26 cellular contexts compared by ENCODE assay signal in genomic region chr2:143900006-143900405, GRCh38.
"Had no signal": no experiment of that assay in that cellular context is flagged by ENCODE, and none has a peak within 500 bp of the region (broad histone marks: within the 10 kb centered on the region; RNA-seq: fewer than 3 reads in every experiment).

No MANE protein-coding gene starts in this region.

- H3K27ac ChIP-seq: colonic mucosa, dorsolateral prefrontal cortex, esophagus squamous epithelium, gastroesophageal sphincter, left ventricle myocardium inferior, lower lobe of right lung, pancreas, right lobe of liver, spleen, tibial artery had no signal

- H3K36me3 Mint-ChIP-seq: immature natural killer cell; memory B cell; natural killer cell treated with Interleukin-12 subunit alpha and Interleukin-12 subunit beta and Interleukin-15 and Interleukin-18, amount 100 ng/mL, for 72 hours; stimulated activated memory B cell treated with anti-CD40 and anti-IgM and Interleukin-4, amounts not matched to agents 10 μg/mL and 1 μg/mL and 100 μg/mL, for 72 hours had no signal

- H3K9me3 ChIP-seq: colonic mucosa, esophagus squamous epithelium, gastroesophageal sphincter, lower lobe of right lung, pancreas, right lobe of liver, spleen, tibial artery had no signal

- H3K4me1 Mint-ChIP-seq: memory B cell had no signal

- DNase-seq: colonic mucosa; dorsolateral prefrontal cortex; effector CD8-positive, alpha-beta T cell; esophagus squamous epithelium; foreskin fibroblast; immature natural killer cell; kidney; left cardiac atrium; left ventricle myocardium inferior; lower lobe of right lung; midbrain; occipital lobe; pancreas; retina; right lobe of liver; spleen; stimulated activated CD4-positive, alpha-beta T cell treated with anti-CD3 and anti-CD28 coated beads, Interleukin-15, amount 100 ng/mL, for 24 hours; stimulated activated CD4-positive, alpha-beta T cell treated with anti-CD3 and anti-CD28 coated beads, Interleukin-1b, Interleukin-23, amount 100 ng/mL, for 48 hours; stimulated activated CD4-positive, alpha-beta T cell treated with anti-CD3 and anti-CD28 coated beads, Interleukin-4, amount 100 ng/mL, for 24 hours; tibial artery had no signal

- FAIRE-seq: kidney, pancreas had no signal

- H3K36me3 ChIP-seq: colonic mucosa, esophagus squamous epithelium, gastroesophageal sphincter, left ventricle myocardium inferior, lower lobe of right lung, pancreas, right lobe of liver, spleen, tibial artery had no signal

- H3K4me3 Mint-ChIP-seq: immature natural killer cell; memory B cell; stimulated activated memory B cell treated with anti-CD40 and anti-IgM and Interleukin-4, amounts not matched to agents 10 μg/mL and 1 μg/mL and 100 μg/mL, for 72 hours; stimulated activated naive CD8-positive, alpha-beta T cell treated with anti-CD3 and anti-CD28 coated beads, Interleukin-15, Interleukin-2, amounts not matched to agents 100 ng/mL and 50 ng/mL, for 24 hours had no signal

- H3K9me3 Mint-ChIP-seq: immature natural killer cell; memory B cell; natural killer cell treated with Interleukin-12 subunit alpha and Interleukin-12 subunit beta and Interleukin-15 and Interleukin-18, amount 100 ng/mL, for 72 hours; stimulated activated memory B cell treated with anti-CD40 and anti-IgM and Interleukin-4, amounts not matched to agents 10 μg/mL and 1 μg/mL and 100 μg/mL, for 72 hours; stimulated activated naive CD8-positive, alpha-beta T cell treated with anti-CD3 and anti-CD28 coated beads, Interleukin-15, Interleukin-2, amounts not matched to agents 100 ng/mL and 50 ng/mL, for 24 hours had no signal

- H3K4me3 ChIP-seq: colonic mucosa, dorsolateral prefrontal cortex, esophagus squamous epithelium, gastroesophageal sphincter, left ventricle myocardium inferior, lower lobe of right lung, pancreas, right lobe of liver, spleen, tibial artery had no signal

- ATAC-seq: gastroesophageal sphincter; left cardiac atrium; lower lobe of right lung; natural killer cell treated with Interleukin-12 subunit alpha and Interleukin-12 subunit beta and Interleukin-15 and Interleukin-18, amount 100 ng/mL, for 72 hours; pancreas; right lobe of liver; stimulated activated memory B cell treated with anti-CD40 and anti-IgM and Interleukin-4, amounts not matched to agents 10 μg/mL and 1 μg/mL and 100 μg/mL, for 72 hours had no signal

- H3K27ac Mint-ChIP-seq: memory B cell; stimulated activated memory B cell treated with anti-CD40 and anti-IgM and Interleukin-4, amounts not matched to agents 10 μg/mL and 1 μg/mL and 100 μg/mL, for 72 hours; stimulated activated naive CD8-positive, alpha-beta T cell treated with anti-CD3 and anti-CD28 coated beads, Interleukin-15, Interleukin-2, amounts not matched to agents 100 ng/mL and 50 ng/mL, for 24 hours had no signal

- H3K27me3 Mint-ChIP-seq: progenitor cell of endocrine pancreas had no signal

- H3K4me1 ChIP-seq: colonic mucosa, gastroesophageal sphincter, left ventricle myocardium inferior, pancreas, right lobe of liver, spleen had no signal

- H3K27me3 ChIP-seq: colonic mucosa, dorsolateral prefrontal cortex, esophagus squamous epithelium, gastroesophageal sphincter, pancreas, right lobe of liver, spleen, tibial artery had no signal
